Comparison of ENCODE assay signal across 11 cellular contexts in the genomic region with DNA sequence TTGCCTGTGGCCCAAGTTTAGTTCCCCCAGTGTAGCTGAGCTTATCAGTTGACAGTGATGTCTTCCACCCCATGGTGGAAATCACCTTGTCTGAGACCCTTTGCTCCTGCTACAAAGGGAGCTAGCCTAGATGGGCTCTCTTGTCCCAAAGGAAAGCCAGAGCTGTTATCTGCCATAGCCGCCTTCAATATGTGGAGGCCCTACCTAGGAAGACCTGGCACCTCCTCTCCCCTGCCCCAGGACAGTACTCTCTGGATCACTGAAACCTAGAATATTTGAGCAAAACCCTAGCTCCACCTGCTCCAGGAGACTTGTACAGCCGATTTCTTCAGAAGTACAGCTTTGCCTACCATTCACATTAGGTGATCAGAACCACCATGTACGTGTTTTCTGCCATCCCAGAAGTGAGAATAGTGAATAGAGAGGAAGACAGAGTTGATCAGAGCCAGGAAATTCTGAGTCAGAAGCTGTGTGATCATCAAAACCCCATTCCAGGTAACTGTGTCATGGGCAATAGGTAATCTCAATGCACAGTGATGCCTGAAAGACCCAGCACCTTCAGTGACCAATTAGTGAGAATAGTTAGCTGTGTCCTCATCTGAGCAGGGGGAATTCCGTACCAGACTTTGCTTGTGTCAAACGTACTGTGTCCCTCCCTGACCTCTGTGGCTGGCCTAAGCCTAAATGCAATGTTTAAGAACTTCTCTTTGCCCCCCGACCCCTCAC.
DNase-seq lines count a peak whose midpoint lies in the region; ATAC-seq and TF ChIP-seq lines count a peak whose summit lies in the region.
"Had no signal": no experiment of that assay in that cellular context is flagged by ENCODE, and none has a peak within 500 bp of the region (broad histone marks: within the 10 kb centered on the region; RNA-seq: fewer than 3 reads in every experiment).

No MANE protein-coding gene starts in this region.

- intact Hi-C loops in adrenal gland (cut with DNase I) (no loop called here), heart left ventricle (cut with DNase I) (no loop called here), left colon (cut with DNase I, micrococcal nuclease) (no loop called here)

- no peak overlapping the region for H3K14ac ChIP-seq in trophoblast cell (ENCODE audit: low read length)

- H3K4me2 ChIP-seq in trophoblast cell (ENCODE audit: low read length): no peak overlapping the region
- H3K4me2 ChIP-seq: neural progenitor cell had no signal

- WGBS in adrenal gland, 4 donors: 80 to 88% (median 84%) methylated on average over 5 to 6 of the region's 6 CpGs
- WGBS in trophoblast cell (ENCODE audit: extremely low coverage, insufficient coverage, insufficient read length): no CpG with 5 or more reads among the region's 6 CpGs
- WGBS in heart left ventricle, 4 donors: 94 to 96% (median 95%) methylated on average over 6 of the region's 6 CpGs

- H3K4me1 ChIP-seq in adrenal gland (replicated peaks in 1 of 2) (peaks cover 0 to 3% of the 10 kb centered on the region in 2 donors), trophoblast cell (ENCODE audit: control insufficient read depth in 1 of 2, insufficient read depth in 2 of 2, low read length in 2 of 2) (no peaks in the 10 kb centered on the region), heart left ventricle (peaks cover 0 to 2% (median 0%) of the 10 kb centered on the region in 12 donors)

- H2BK120ac ChIP-seq in trophoblast cell (ENCODE audit: insufficient read depth, low read length, poor library complexity): no peak overlapping the region

- H3K79me2 ChIP-seq in trophoblast cell (ENCODE audit: control insufficient read depth, insufficient read depth, low read length, poor library complexity): no peaks in the 10 kb centered on the region

- H2AK5ac ChIP-seq in trophoblast cell (ENCODE audit: low read length): no peak overlapping the region

- no peak overlapping the region for H2AFZ ChIP-seq in trophoblast cell (ENCODE audit: insufficient read depth, low read length, poor library complexity)
- H2AFZ ChIP-seq: neural progenitor cell had no signal

- no peak overlapping the region for H4K12ac ChIP-seq in trophoblast cell (ENCODE audit: low read depth, low read length)

- no peak overlapping the region for H4K91ac ChIP-seq in trophoblast cell (ENCODE audit: low read depth, low read length)

- no peak for TF ChIP-seq EP300 in Ishikawa (IDR thresholded peaks at IDR 0.05; ENCODE audit: borderline replicate concordance)

- no peak overlapping the region for H2BK12ac ChIP-seq in trophoblast cell (ENCODE audit: low read length)

- no peaks in the 10 kb centered on the region for H3K79me1 ChIP-seq in trophoblast cell (ENCODE audit: low read length)

- no peak overlapping the region for H3K18ac ChIP-seq in trophoblast cell (ENCODE audit: low read length)

- H3K36me3 ChIP-seq in adrenal gland (replicated peaks in 1 of 2): no peaks in the 10 kb centered on the region
- peaks cover 0 to 2% of the 10 kb centered on the region in 2 experiments for H3K36me3 ChIP-seq in trophoblast cell (ENCODE audit: control insufficient read depth in 1 of 2, insufficient read depth in 2 of 2, low read length in 2 of 2)
- H3K36me3 ChIP-seq in heart left ventricle: peaks cover 0 to 26% (median 18%) of the 10 kb centered on the region in 9 donors
- H3K36me3 ChIP-seq: neural progenitor cell had no signal

- H3K4me3 ChIP-seq in adrenal gland: no peak overlapping the region
- H3K4me3 ChIP-seq in trophoblast cell (ENCODE audit: low read depth, low read length): no peak overlapping the region
- H3K4me3 ChIP-seq in heart left ventricle: no peak overlapping the region
- H3K4me3 ChIP-seq: neural progenitor cell had no signal

- TF ChIP-seq POLR2A in adrenal gland (IDR thresholded peaks at IDR 0.05): no peak
- TF ChIP-seq POLR2A in heart left ventricle (IDR thresholded peaks at IDR 0.05): no peak

- TF ChIP-seq RAD21 in Ishikawa (IDR thresholded peaks at IDR 0.05; ENCODE audit: low read depth): no peak

- H4K8ac ChIP-seq in trophoblast cell (ENCODE audit: low read depth, low read length): no peak overlapping the region

- H3K9ac ChIP-seq in trophoblast cell (ENCODE audit: low read length): no peak overlapping the region
- H3K9ac ChIP-seq: neural progenitor cell had no signal

- H3K9me3 ChIP-seq in adrenal gland (replicated peaks in 1 of 3) (no peaks in the 10 kb centered on the region), trophoblast cell (ENCODE audit: insufficient read depth, low read depth, low read length) (peaks cover 2% of the 10 kb centered on the region), heart left ventricle (no peaks in the 10 kb centered on the region)

- no peaks in the 10 kb centered on the region for H3K27me3 ChIP-seq in adrenal gland
- no peaks in the 10 kb centered on the region for H3K27me3 ChIP-seq in trophoblast cell (ENCODE audit: insufficient read depth, low read length)
- H3K27me3 ChIP-seq in heart left ventricle: no peaks in the 10 kb centered on the region
- H3K27me3 ChIP-seq: neural progenitor cell had no signal

- H3K27ac ChIP-seq in adrenal gland (peak overlapping the region in 2 of 5 donors; percentile 23 to 51), trophoblast cell (ENCODE audit: low read depth, low read length) (no peak overlapping the region), heart left ventricle (no peak overlapping the region)
- H3K27ac ChIP-seq: neural progenitor cell had no signal

- H3K23ac ChIP-seq in trophoblast cell (ENCODE audit: low read length): no peak overlapping the region

- peak; percentile 44 for DNase-seq in activated CD4-positive, alpha-beta T cell treated with anti-CD3 and anti-CD28 coated beads for 48 hours
- DNase-seq in activated CD4-positive, alpha-beta T cell treated with anti-CD3 and anti-CD28 coated beads, Interleukin-2, amount 50 U/mL, for 4 hours: no peak
- DNase-seq in adrenal gland (peak in 4 of 7 donors; percentile 10 to 33 (median 20)), trophoblast cell (peak; percentile 77 to 83), D341Med (ENCODE audit: low spot score) (no peak), heart left ventricle (no peak), left colon (no peak)
- DNase-seq: NCI-H2171 treated with DMSO at 0.1 percent for 48 hours had no signal

- H3K4ac ChIP-seq in trophoblast cell (ENCODE audit: low read depth, low read length): no peak overlapping the region

- no peak for TF ChIP-seq CTCF in adrenal gland (IDR thresholded peaks at IDR 0.05)
- no peak for TF ChIP-seq CTCF in heart left ventricle (IDR thresholded peaks at IDR 0.05)

- ATAC-seq in heart left ventricle (no peak), left colon (no peak)
- ATAC-seq: sciatic nerve had no signal

- no peak overlapping the region for H2BK5ac ChIP-seq in trophoblast cell (ENCODE audit: low read depth, low read length, poor library complexity)

TF ChIP-seq in Ishikawa, 13 proteins besides CTCF, POLR2A, EP300 and RAD21:
- TF ChIP-seq EGR1 (IDR thresholded peaks at IDR 0.05) (no peak), NFIC (IDR thresholded peaks at IDR 0.05) (peak; percentile 41; the same call in 1 of the 2 replicates), ZBTB7A (IDR thresholded peaks at IDR 0.05; ENCODE audit: low read depth) (no peak), USF1 (IDR thresholded peaks at IDR 0.05) (no peak), TCF12 (IDR thresholded peaks at IDR 0.05; ENCODE audit: low read depth) (no peak), TEAD4 (IDR thresholded peaks at IDR 0.05) (no peak), FOXM1 (IDR thresholded peaks at IDR 0.05; ENCODE audit: borderline replicate concordance, low read depth) (no peak), TAF1 (IDR thresholded peaks at IDR 0.05; ENCODE audit: low read depth) (no peak)
TF ChIP-seq in Ishikawa: peak in this region for 1.

Comparison
In these comparisons a context has a peak if more than half of its experiments do, and no peak if none do; other contexts are left out.
1. DNase-seq: peak in activated CD4-positive, alpha-beta T cell treated with anti-CD3 and anti-CD28 coated beads for 48 hours (single experiment), adrenal gland (4 of 7) and trophoblast cell (2 of 2); none in activated CD4-positive, alpha-beta T cell treated with anti-CD3 and anti-CD28 coated beads, Interleukin-2, amount 50 U/mL, for 4 hours (0 of 2), D341Med (single experiment), heart left ventricle (0 of 5) and left colon (0 of 2).